1 cellular context compared by ENCODE assay signal in genomic region chr3:124714218-124714853, GRCh38.
TF ChIP-seq lines count a peak whose summit lies in the region.

No MANE protein-coding gene starts in this region.

TF ChIP-seq in HepG2, 621 proteins besides CTCF, POLR2A, EP300 and RAD21 (continued from another document):
- no peak for TF ChIP-seq PLRG1 (conservative IDR thresholded peaks at IDR 0.05)
- TF ChIP-seq ZNF883 (CRISPR knock-in tag; IDR thresholded peaks at IDR 0.05; ENCODE audit: not compliant biosample characterization): no peak
- TF ChIP-seq PHF21A (CRISPR knock-in tag; IDR thresholded peaks at IDR 0.05): no peak
- TF ChIP-seq REXO4 (CRISPR knock-in tag; IDR thresholded peaks at IDR 0.05; ENCODE audit: borderline replicate concordance): no peak
- TF ChIP-seq DDIT3 (CRISPR knock-in tag; IDR thresholded peaks at IDR 0.05): no peak
- TF ChIP-seq KDM4B (CRISPR knock-in tag; IDR thresholded peaks at IDR 0.05): no peak
- TF ChIP-seq ZNF484 (CRISPR knock-in tag; IDR thresholded peaks at IDR 0.05; ENCODE audit: borderline replicate concordance, low read depth): no peak
- TF ChIP-seq KLF6 (CRISPR knock-in tag; IDR thresholded peaks at IDR 0.05): no peak
- no peak for TF ChIP-seq ZNF234 (CRISPR knock-in tag; conservative IDR thresholded peaks at IDR 0.05)
- TF ChIP-seq ZNF17 (CRISPR knock-in tag; IDR thresholded peaks at IDR 0.05): no peak
- no peak for TF ChIP-seq ZNF768 (CRISPR knock-in tag; IDR thresholded peaks at IDR 0.05)
- no peak for TF ChIP-seq TOPORS (CRISPR knock-in tag; IDR thresholded peaks at IDR 0.05)
